Comparison of ENCODE assay signal across 1 cellular context in the genomic region with DNA sequence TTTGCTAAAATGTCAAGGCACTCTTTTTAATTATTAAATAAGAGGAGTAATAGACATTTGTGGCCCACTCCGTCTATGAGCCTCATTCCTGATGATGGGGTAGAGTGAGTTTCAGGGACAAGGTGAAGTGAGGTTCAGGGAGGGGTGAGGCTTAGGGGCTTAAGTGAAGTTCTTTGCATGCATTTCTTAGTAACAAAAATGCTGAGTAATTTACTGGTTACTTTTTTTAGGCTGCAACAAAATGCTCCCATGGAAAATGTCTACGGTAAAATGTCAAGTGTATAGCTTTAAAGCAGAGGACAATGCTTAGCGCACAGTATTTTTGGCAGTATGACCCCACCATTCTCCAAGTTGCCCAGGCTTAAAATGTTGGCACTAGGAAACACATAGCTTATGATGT.
TF ChIP-seq lines count a peak whose summit lies in the region.

No MANE protein-coding gene starts in this region.

TF ChIP-seq in GM23338, 12 proteins besides CTCF, POLR2A, EP300 and RAD21:
- TF ChIP-seq ZNF462 (CRISPR knock-in tag; IDR thresholded peaks at IDR 0.05) (no peak), STAT1 (IDR thresholded peaks at IDR 0.05; ENCODE audit: unreplicated experiment) (no peak), REST (IDR thresholded peaks at IDR 0.05; ENCODE audit: unreplicated experiment) (no peak)
